ENCODE assay signal across 16 cellular contexts in the genomic region with DNA sequence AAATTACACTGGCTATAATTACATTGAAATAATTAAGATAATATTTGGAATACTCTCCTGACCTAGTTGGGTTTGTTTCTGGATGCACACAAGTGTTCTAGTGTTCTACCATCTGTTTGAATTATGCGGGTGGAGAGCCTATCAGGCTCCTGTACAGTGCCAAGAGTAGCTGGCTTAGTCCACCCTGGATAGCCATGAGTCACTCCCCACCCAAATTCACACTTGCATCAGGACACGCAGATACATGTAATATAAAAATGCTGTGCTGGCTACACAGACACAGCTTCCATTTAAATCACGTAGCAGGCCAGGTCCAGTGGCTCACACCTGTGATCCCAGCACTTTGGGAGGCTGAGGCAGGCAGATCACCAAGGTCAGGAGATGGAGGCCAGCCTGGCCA.
A peak's percentile ranks its signal among the peaks of the same experiment; 100 is the strongest.
DNase-seq lines count a peak whose midpoint lies in the region; ATAC-seq, FAIRE-seq and TF ChIP-seq lines count a peak whose summit lies in the region.
"Had no signal": no experiment of that assay in that cellular context is flagged by ENCODE, and none has a peak within 500 bp of the region (broad histone marks: within the 10 kb centered on the region; RNA-seq: fewer than 3 reads in every experiment).

No MANE protein-coding gene starts in this region.

- H3K9me1 ChIP-seq in keratinocyte (ENCODE audit: control insufficient read depth, extremely low read depth, insufficient read depth, low read length), result no peaks in the 10 kb centered on the region

- no peak overlapping the region for H2AFZ ChIP-seq in keratinocyte (ENCODE audit: control insufficient read depth, low read length)

- peak; percentile 78 for FAIRE-seq in keratinocyte (lab: Jason Lieb, UNC)
- FAIRE-seq: K562 had no signal

- no peak for TF ChIP-seq CTCF in keratinocyte (optimal IDR thresholded peaks at IDR 0.05 in 1 of 3, IDR thresholded peaks at IDR 0.05 in 1 of 3, conservative IDR thresholded peaks at IDR 0.05 in 1 of 3; ENCODE audit: extremely low read depth in 1 of 3, insufficient read depth in 2 of 3, low read length in 3 of 3)
- TF ChIP-seq CTCF in thyroid gland (IDR thresholded peaks at IDR 0.05), result no peak

- TF ChIP-seq POLR2A in thyroid gland (IDR thresholded peaks at IDR 0.05), result no peak

- no peaks in the 10 kb centered on the region for H4K20me1 ChIP-seq in keratinocyte (ENCODE audit: control insufficient read depth, extremely low read depth, insufficient read depth, low read length)
- H4K20me1 ChIP-seq: BLaER1 treated with 17β-estradiol and CSF1 and Interleukin-3, amounts not matched to agents 10 nM and 100 nM had no signal

- H3K79me2 ChIP-seq in keratinocyte (ENCODE audit: control insufficient read depth, insufficient read depth, low read length), result no peaks in the 10 kb centered on the region

- no peaks in the 10 kb centered on the region for H3K27me3 ChIP-seq in keratinocyte (ENCODE audit: control insufficient read depth, extremely low read depth, insufficient read depth, low read length)
- H3K27me3 ChIP-seq in thyroid gland, result no peaks in the 10 kb centered on the region
- H3K27me3 ChIP-seq: BLaER1 treated with 17β-estradiol and CSF1 and Interleukin-3, amounts not matched to agents 10 nM and 100 nM had no signal

- H3K4me2 ChIP-seq in keratinocyte (ENCODE audit: control insufficient read depth, extremely low read depth, insufficient read depth, low read depth, low read length), result no peak overlapping the region
- H3K4me2 ChIP-seq: BLaER1 treated with 17β-estradiol and CSF1 and Interleukin-3, amounts not matched to agents 10 nM and 100 nM had no signal

- intact Hi-C loops in thyroid gland (cut with DNase I), result no loop called here

- H3K36me3 ChIP-seq in keratinocyte (ENCODE audit: control insufficient read depth in 2 of 2, extremely low read depth in 1 of 2, insufficient read depth in 2 of 2, low read length in 2 of 2) (no peaks in the 10 kb centered on the region), thyroid gland (no peaks in the 10 kb centered on the region)
- H3K36me3 ChIP-seq: BLaER1 treated with 17β-estradiol and CSF1 and Interleukin-3, amounts not matched to agents 10 nM and 100 nM had no signal

- dilution Hi-C loops in keratinocyte (cut with MboI; ENCODE audit: extremely low pct_ligation_motif_present, low sequenced_read_pairs), result no loop called here

- no peak overlapping the region for H3K9ac ChIP-seq in keratinocyte (ENCODE audit: control insufficient read depth, extremely low read depth, insufficient read depth, low read length)
- H3K9ac ChIP-seq: BLaER1 treated with 17β-estradiol and CSF1 and Interleukin-3, amounts not matched to agents 10 nM and 100 nM had no signal

- H3K9me3 ChIP-seq in keratinocyte (ENCODE audit: control insufficient read depth, low read depth, low read length), result no peaks in the 10 kb centered on the region
- H3K9me3 ChIP-seq in thyroid gland, result no peaks in the 10 kb centered on the region
- H3K9me3 ChIP-seq: BLaER1 treated with 17β-estradiol and CSF1 and Interleukin-3, amounts not matched to agents 10 nM and 100 nM had no signal

- ATAC-seq in esophagus mucosa, result peak; percentile 91
- ATAC-seq: K562 had no signal

- WGBS in thyroid gland, 2 donors, result 72 to 83% methylated on average over 3 of the region's 3 CpGs

- peak; percentile 42 for DNase-seq in EH (ENCODE audit: low read depth)
- DNase-seq in RPMI7951 (ENCODE audit: low read depth), result peak; percentile 76
- peak; percentile 21 for DNase-seq in keratinocyte (ENCODE audit: low read depth, low spot score)
- DNase-seq in thyroid gland, result no peak
- DNase-seq in NCI-H226, result no peak
- no peak for DNase-seq in COR-L47 (lab: John Stamatoyannopoulos, UW)
- DNase-seq: ACHN, DMS 273 treated with DMSO at 0.1 percent for 48 hours, H9, NCI-H1092, NCI-H187, NCI-H774, SHP77 treated with DMSO at 0.1 percent for 48 hours had no signal

- H3K4me1 ChIP-seq in keratinocyte (ENCODE audit: control insufficient read depth, extremely low read depth, insufficient read depth, low read length), result peaks cover 6% of the 10 kb centered on the region
- H3K4me1 ChIP-seq in thyroid gland, result no peaks in the 10 kb centered on the region

- H3K27ac ChIP-seq in keratinocyte (ENCODE audit: control insufficient read depth, insufficient read depth, low read length) (no peak overlapping the region), thyroid gland (no peak overlapping the region)
- H3K27ac ChIP-seq: BLaER1 treated with 17β-estradiol and CSF1 and Interleukin-3, amounts not matched to agents 10 nM and 100 nM had no signal

- H3K4me3 ChIP-seq in keratinocyte (ENCODE audit: control insufficient read depth in 2 of 3, extremely low read depth in 1 of 3, insufficient read depth in 2 of 3, low read depth in 1 of 3, low read length in 3 of 3) (no peak overlapping the region), thyroid gland (replicated peaks in 1 of 3) (no peak overlapping the region)
- H3K4me3 ChIP-seq: BLaER1 treated with 17β-estradiol and CSF1 and Interleukin-3, amounts not matched to agents 10 nM and 100 nM; K562 had no signal

Comparison
In these comparisons a context has a peak if more than half of its experiments do, and no peak if none do; other contexts are left out.
1. DNase-seq: peak in EH (single experiment), RPMI7951 (single experiment) and keratinocyte (single experiment); none in thyroid gland (0 of 2), NCI-H226 (single experiment) and COR-L47 (single experiment).